ENCODE assay signal across 14 cellular contexts in genomic region chr5:154476343-154477213, GRCh38. TPM values are rescaled to one million over a fixed set of nuclear protein-coding genes. Genes with fewer than 3 reads are reported as not detected.
DNase-seq lines count a peak whose midpoint lies in the region; ATAC-seq and TF ChIP-seq lines count a peak whose summit lies in the region.
"Had no signal": no experiment of that assay in that cellular context is flagged by ENCODE, and none has a peak within 500 bp of the region (broad histone marks: within the 10 kb centered on the region; RNA-seq: fewer than 3 reads in every experiment).

No MANE protein-coding gene starts in this region.

- H4K20me1 ChIP-seq in SK-N-SH (ENCODE audit: insufficient read depth) = no peaks in the 10 kb centered on the region

- intact Hi-C loops in CD4-positive, alpha-beta memory T cell (cut with micrococcal nuclease) = no loop called here

- no peak for TF ChIP-seq EP300 in SK-N-SH (IDR thresholded peaks at IDR 0.05; ENCODE audit: borderline replicate concordance in 1 of 2, low read depth in 1 of 2, low read length in 1 of 2)

- CTCF ChIA-PET in SK-N-SH (lab: Yijun Ruan, JAX) = interaction anchor here (0.6 to 14.6 kb wide), 8 partner anchors 8 to 155 kb away, joined by 3 to 295 read pairs (median 4); no protein-coding TSS in a partner anchor
- CTCF ChIA-PET in CD4-positive, alpha-beta memory T cell (lab: Charles Lee; ENCODE audit: partially characterized antibody) = interaction anchor here (1.2 to 1.4 kb wide), 2 partner anchors 8 to 9 kb away, joined by 3 to 4 read pairs; no protein-coding TSS in a partner anchor

- H3K27me3 ChIP-seq in SK-N-SH (ENCODE audit: insufficient read depth) = peaks cover 79% of the 10 kb centered on the region
- H3K27me3 ChIP-seq in CD4-positive, alpha-beta memory T cell (ENCODE audit: insufficient read depth, low read length) = peaks cover 90% of the 10 kb centered on the region

- 10% methylated on average over 24 of the region's 39 CpGs for WGBS in SK-N-SH (ENCODE audit: low lambda C conversion rate)

- peaks cover 0 to 4% of the 10 kb centered on the region in 2 experiments for H3K36me3 ChIP-seq in SK-N-SH (replicated peaks in 1 of 2; ENCODE audit: control insufficient read depth in 1 of 2, insufficient read depth in 2 of 2, low read length in 1 of 2)
- H3K36me3 ChIP-seq in CD4-positive, alpha-beta memory T cell (ENCODE audit: insufficient read depth, low read length) = no peaks in the 10 kb centered on the region
- H3K36me3 ChIP-seq: adrenal gland, spleen had no signal

- no peak overlapping the region for H3K9ac ChIP-seq in SK-N-SH

- H3K4me1 Mint-ChIP-seq in CD4-positive, alpha-beta memory T cell = peaks cover 41 to 65% (median 54%) of the 10 kb centered on the region in 4 donors
- peaks cover 56% of the 10 kb centered on the region for H3K4me1 Mint-ChIP-seq in activated naive CD8-positive, alpha-beta T cell treated with anti-CD3 and anti-CD28 coated beads, Interleukin-2, amount 50 U/mL, for 24 hours
- peaks cover 55 to 70% (median 60%) of the 10 kb centered on the region in 3 donors for H3K4me1 Mint-ChIP-seq in naive B cell

- ATAC-seq in SK-N-SH treated with all-trans-retinoic acid at 6 μM for 48 hours (no peak), naive B cell (ENCODE audit: low read depth in 2 of 2) (no peak)
- no peak for ATAC-seq in activated naive CD8-positive, alpha-beta T cell treated with anti-CD3 and anti-CD28 coated beads, Interleukin-2, amount 50 U/mL, for 24 hours

- DNase-seq in SK-N-SH (no peak), naive B cell (no peak), NCI-H69 (lab: John Stamatoyannopoulos, UW) (no peak), amniotic stem cell (lab: John Stamatoyannopoulos, UW) (no peak), kidney tubule cell (ENCODE audit: low spot score) (no peak)
- no peak for DNase-seq in CD4-positive, alpha-beta memory T cell
- DNase-seq in activated naive CD8-positive, alpha-beta T cell treated with anti-CD3 and anti-CD28 coated beads, Interleukin-2, amount 50 U/mL, for 24 hours = no peak
- DNase-seq: adrenal gland, hypothalamus, NCI-H1694 treated with DMSO at 0.1 percent for 48 hours, PC-9, spleen had no signal

- H3K27ac Mint-ChIP-seq in CD4-positive, alpha-beta memory T cell = peak overlapping the region in 2 of 7 donors; percentile 32 to 54
- no peak overlapping the region for H3K27ac Mint-ChIP-seq in activated naive CD8-positive, alpha-beta T cell treated with anti-CD3 and anti-CD28 coated beads, Interleukin-2, amount 50 U/mL, for 24 hours
- H3K27ac Mint-ChIP-seq in naive B cell = peak overlapping the region in 5 of 6 donors; percentile 10 to 95 (median 90)

- peak overlapping the region in 1 of 2 experiments; percentile 74; a peak in 2 of 4 replicates for H3K4me3 ChIP-seq in SK-N-SH (ENCODE audit: low read depth in 2 of 2, low read length in 1 of 2)
- no peak overlapping the region for H3K4me3 ChIP-seq in CD4-positive, alpha-beta memory T cell (ENCODE audit: low read length in 2 of 2)
- H3K4me3 ChIP-seq: PC-9 had no signal

- no peaks in the 10 kb centered on the region for H3K79me2 ChIP-seq in SK-N-SH (ENCODE audit: insufficient read depth)

- H3K27ac ChIP-seq in SK-N-SH (ENCODE audit: low read depth in 2 of 2, low read length in 1 of 2) = peak overlapping the region in 1 of 2 experiments; percentile 96; a peak in 2 of 4 replicates
- H3K27ac ChIP-seq in CD4-positive, alpha-beta memory T cell (ENCODE audit: low read depth, low read length) = no peak overlapping the region
- H3K27ac ChIP-seq: PC-9, spleen had no signal

- H3K9me2 ChIP-seq in SK-N-SH = no peaks in the 10 kb centered on the region

- H2AFZ ChIP-seq in SK-N-SH (ENCODE audit: low read depth) = no peak overlapping the region
- H2AFZ ChIP-seq: PC-9 had no signal

- H3K4me1 ChIP-seq in SK-N-SH (ENCODE audit: control insufficient read depth in 1 of 2, insufficient read depth in 2 of 2, low read depth in 1 of 2, low read length in 1 of 2) = peaks cover 0 to 43% of the 10 kb centered on the region in 2 experiments; a peak in 2 of 4 replicates
- H3K4me1 ChIP-seq in CD4-positive, alpha-beta memory T cell (ENCODE audit: insufficient read depth, low read length) = peaks cover 70% of the 10 kb centered on the region

- peak overlapping the region; percentile 79; the same call in 1 of the 2 replicates for H3K4me2 ChIP-seq in SK-N-SH
- H3K4me2 ChIP-seq: PC-9 had no signal

- POLR2A ChIA-PET in SK-N-SH (lab: Yijun Ruan, JAX) = interaction anchor here (0.5 to 4.1 kb wide), 14 partner anchors 8 to 202 kb away, joined by 3 to 59 read pairs (median 8); no protein-coding TSS in a partner anchor
- POLR2A ChIA-PET in CD4-positive, alpha-beta memory T cell (lab: Charles Lee; ENCODE audit: partially characterized antibody) = no interaction called here

- peaks cover 67 to 75% of the 10 kb centered on the region in 2 donors for H3K27me3 Mint-ChIP-seq in CD4-positive, alpha-beta memory T cell
- H3K27me3 Mint-ChIP-seq in activated naive CD8-positive, alpha-beta T cell treated with anti-CD3 and anti-CD28 coated beads, Interleukin-2, amount 50 U/mL, for 24 hours = peaks cover 85% of the 10 kb centered on the region
- H3K27me3 Mint-ChIP-seq in naive B cell = peaks cover 71 to 88% (median 82%) of the 10 kb centered on the region in 3 donors

- TF ChIP-seq CTCF in SK-N-SH (IDR thresholded peaks at IDR 0.05) = no peak

- TF ChIP-seq RAD21 in SK-N-SH (IDR thresholded peaks at IDR 0.05; ENCODE audit: low read length) = no peak

- H3F3A ChIP-seq in SK-N-SH (replicated peaks; ENCODE audit: insufficient read depth) = no peaks in the 10 kb centered on the region

- peaks cover 0 to 3% (median 0%) of the 10 kb centered on the region in 8 donors for H3K9me3 Mint-ChIP-seq in CD4-positive, alpha-beta memory T cell
- no peaks in the 10 kb centered on the region for H3K9me3 Mint-ChIP-seq in activated naive CD8-positive, alpha-beta T cell treated with anti-CD3 and anti-CD28 coated beads, Interleukin-2, amount 50 U/mL, for 24 hours
- H3K9me3 Mint-ChIP-seq in naive B cell = peaks cover 0 to 34% (median 4%) of the 10 kb centered on the region in 7 donors

- peak overlapping the region in 7 of 8 donors; percentile 36 to 84 (median 67) for H3K4me3 Mint-ChIP-seq in CD4-positive, alpha-beta memory T cell
- peak overlapping the region; percentile 27 for H3K4me3 Mint-ChIP-seq in activated naive CD8-positive, alpha-beta T cell treated with anti-CD3 and anti-CD28 coated beads, Interleukin-2, amount 50 U/mL, for 24 hours
- H3K4me3 Mint-ChIP-seq in naive B cell = peak overlapping the region; percentile 47 to 89 (median 86)

- no peaks in the 10 kb centered on the region for H3K36me3 Mint-ChIP-seq in CD4-positive, alpha-beta memory T cell
- H3K36me3 Mint-ChIP-seq in activated naive CD8-positive, alpha-beta T cell treated with anti-CD3 and anti-CD28 coated beads, Interleukin-2, amount 50 U/mL, for 24 hours (ENCODE audit: low read depth) = no peaks in the 10 kb centered on the region
- H3K36me3 Mint-ChIP-seq in naive B cell = peaks cover 0 to 8% of the 10 kb centered on the region in 2 donors

- H3K9me3 ChIP-seq in SK-N-SH = no peaks in the 10 kb centered on the region
- no peaks in the 10 kb centered on the region for H3K9me3 ChIP-seq in CD4-positive, alpha-beta memory T cell (ENCODE audit: control insufficient read depth in 1 of 2, low read length in 2 of 2)
- H3K9me3 ChIP-seq: adrenal gland, spleen had no signal

TF ChIP-seq in SK-N-SH, 30 proteins besides CTCF, POLR2A, EP300 and RAD21:
- no peak; the same call in 1 of the 2 replicates for TF ChIP-seq MXI1 (IDR thresholded peaks at IDR 0.05; ENCODE audit: low read depth, low read length)
- no peak for TF ChIP-seq USF2 (IDR thresholded peaks at IDR 0.05; ENCODE audit: borderline replicate concordance, low read depth, low read length)
- no peak for TF ChIP-seq FOSL2 (IDR thresholded peaks at IDR 0.05; ENCODE audit: borderline replicate concordance, low read depth)
- TF ChIP-seq NRF1 (IDR thresholded peaks at IDR 0.05; ENCODE audit: low read depth, low read length) = no peak
- TF ChIP-seq POLR2AphosphoS5 (IDR thresholded peaks at IDR 0.05; ENCODE audit: low read depth, low read length) = no peak
- TF ChIP-seq YY1 (IDR thresholded peaks at IDR 0.05; ENCODE audit: low read depth) = no peak

TF ChIP-seq in SK-N-SH treated with all-trans-retinoic acid at 6 μM for 48 hours, 23 proteins besides CTCF, POLR2A, EP300 and RAD21 (continues in another document):
- TF ChIP-seq BACH2 (CRISPR knock-in tag; IDR thresholded peaks at IDR 0.05; ENCODE audit: borderline replicate concordance) (no peak), ISL1 (CRISPR knock-in tag; IDR thresholded peaks at IDR 0.05) (no peak), ESRRG (CRISPR knock-in tag; IDR thresholded peaks at IDR 0.05) (no peak), CSDC2 (CRISPR knock-in tag; IDR thresholded peaks at IDR 0.05) (no peak), PATZ1 (CRISPR knock-in tag; IDR thresholded peaks at IDR 0.05; ENCODE audit: borderline replicate concordance) (no peak)

RNA-seq across cellular contexts. Expression of gene HAND1, which starts 1.4 kb away (rescaled TPM):
- polyA plus RNA-seq in SK-N-SH (2012; rRNA removed) (1.1 and 2.6 TPM in 2 replicates), naive B cell (ENCODE audit: low read depth in 6 of 6) (not detected)
- polyA plus RNA-seq in SK-N-SH (2012; cell fraction: cytosol; rRNA removed) = 2.0 and 4.0 TPM in 2 replicates
- 0.76 and 2.2 TPM in 2 replicates for polyA plus RNA-seq in SK-N-SH (2012; cell fraction: nucleus; rRNA removed)
- not detected for total RNA-seq in CD4-positive, alpha-beta memory T cell
- not detected for polyA plus RNA-seq in CD4-positive, alpha-beta memory T cell
- total RNA-seq: myocyte, PC-9, spleen had no signal
- polyA plus RNA-seq: spleen had no signal

RNA-seq across cellular contexts. Expression of gene SAP30L, which starts 30.8 kb away (rescaled TPM):
- 26.6 and 29.1 TPM in 2 replicates for polyA plus RNA-seq in SK-N-SH (2012; rRNA removed)
- polyA plus RNA-seq in SK-N-SH (2012; cell fraction: cytosol; rRNA removed) = 28.6 and 36.0 TPM in 2 replicates
- polyA plus RNA-seq in SK-N-SH (2012; cell fraction: nucleus; rRNA removed) = 22.6 and 31.8 TPM in 2 replicates
- 10 to 100 TPM; 36.9 to 47.5 TPM for total RNA-seq in CD4-positive, alpha-beta memory T cell
- 10 to 100 TPM; 19.4 to 44.7 TPM for polyA plus RNA-seq in CD4-positive, alpha-beta memory T cell
- polyA plus RNA-seq in naive B cell (ENCODE audit: low read depth in 6 of 6) = 10 to 100 TPM; 16.0 to 57.8 (median 32.1) TPM

Comparison
In these comparisons a context has a peak if more than half of its experiments do, and no peak if none do; other contexts are left out.
1. H3K4me3 Mint-ChIP-seq: peak in every context shown above with its lines; median percentile 86 in naive B cell; 67 in CD4-positive, alpha-beta memory T cell; 27 in activated naive CD8-positive, alpha-beta T cell treated with anti-CD3 and anti-CD28 coated beads, Interleukin-2, amount 50 U/mL, for 24 hours.